In genomic region chr6:110415297-110415916, GRCh38 we compare ENCODE assay signal across 9 cellular contexts. TPM values are rescaled to one million over a fixed set of nuclear protein-coding genes. Genes with fewer than 3 reads are reported as not detected.
DNase-seq lines count a peak whose midpoint lies in the region; ATAC-seq, FAIRE-seq and TF ChIP-seq lines count a peak whose summit lies in the region.
"Had no signal": no experiment of that assay in that cellular context is flagged by ENCODE, and none has a peak within 500 bp of the region (broad histone marks: within the 10 kb centered on the region; RNA-seq: fewer than 3 reads in every experiment).

Gene DDO (minus strand): TSS chr6:110415575. CDS start chr6:110413462, 2,113 bp downstream.

- 4 to 26% methylated on average over 2 to 9 of the region's 10 CpGs for WGBS in gastroesophageal sphincter (ENCODE audit: low coverage in 1 of 2), 2 donors
- WGBS in pancreas, 2 donors = 11 to 15% methylated on average over 10 of the region's 10 CpGs

- no peaks in the 10 kb centered on the region for H3K27me3 ChIP-seq in gastroesophageal sphincter
- H3K27me3 ChIP-seq in pancreas = no peaks in the 10 kb centered on the region

- H3K4me3 ChIP-seq in gastroesophageal sphincter = peak within 1 kb of the TSS; percentile 25 to 45
- H3K4me3 ChIP-seq in pancreas = peak within 1 kb of the TSS in 2 of 4 donors; percentile 27 to 31

- H3K9me3 ChIP-seq in gastroesophageal sphincter (no peaks in the 10 kb centered on the region), pancreas (no peaks in the 10 kb centered on the region)

- TF ChIP-seq EP300 in gastroesophageal sphincter (IDR thresholded peaks at IDR 0.05) = no peak

- TF ChIP-seq POLR2A in gastroesophageal sphincter (IDR thresholded peaks at IDR 0.05) = no peak

- TF ChIP-seq CTCF in gastroesophageal sphincter (IDR thresholded peaks at IDR 0.05) (no peak), pancreas (IDR thresholded peaks at IDR 0.05) (no peak)

- H3K27ac ChIP-seq in gastroesophageal sphincter (peak within 1 kb of the TSS; percentile 6 to 80 (median 75)), pancreas (peak within 1 kb of the TSS; percentile 24 to 84 (median 57))

- no peaks in the 10 kb centered on the region for H3K36me3 ChIP-seq in gastroesophageal sphincter
- H3K36me3 ChIP-seq in pancreas = no peaks in the 10 kb centered on the region

- ATAC-seq in GM21717 (IDR thresholded peaks at IDR 0.05; ENCODE audit: unreplicated experiment) (peak; percentile 56), gastroesophageal sphincter (peak; percentile 87), pancreas (peak; percentile 96 to 98 (median 97)), GM21447 (IDR thresholded peaks at IDR 0.05; ENCODE audit: unreplicated experiment) (no peak)

- peak; percentile 7 for DNase-seq in SW480 (ENCODE audit: low spot score)
- peak; percentile 86 to 97 (median 95) for DNase-seq in pancreas
- no peak for DNase-seq in Kasumi-1 (lab: John Stamatoyannopoulos, UW)
- DNase-seq in activated CD4-positive, alpha-beta T cell treated with anti-CD3 and anti-CD28 coated beads, Interleukin-2, amount 50 U/mL, for 4 hours = no peak
- no peak for DNase-seq in NCI-H1436 (lab: John Stamatoyannopoulos, UW)

- H3K4me1 ChIP-seq in gastroesophageal sphincter = peaks cover 0 to 22% (median 0%) of the 10 kb centered on the region in 3 donors
- H3K4me1 ChIP-seq in pancreas = peaks cover 0 to 14% (median 12%) of the 10 kb centered on the region in 3 donors

- intact Hi-C loops in pancreas (cut with DNase I) = no loop called here

- FAIRE-seq in pancreas (lab: Jason Lieb, UNC) = peak; percentile 5

RNA-seq across cellular contexts. Expression of gene DDO, which starts in this region (rescaled TPM):
- total RNA-seq in gastroesophageal sphincter (1 to 10 TPM; 1.4 to 3.6 (median 2.3) TPM), pancreas (1 to 10 TPM; 1.0 to 3.8 (median 1.4) TPM)
- polyA plus RNA-seq in pancreas = 1 to 10 TPM; 1.2 to 2.2 TPM
- polyA plus RNA-seq: neural cell had no signal

Comparison
In these comparisons a context has a peak if more than half of its experiments do, and no peak if none do; other contexts are left out.
1. DNase-seq: peak in SW480 (single experiment) and pancreas (6 of 6); none in Kasumi-1 (0 of 2), activated CD4-positive, alpha-beta T cell treated with anti-CD3 and anti-CD28 coated beads, Interleukin-2, amount 50 U/mL, for 4 hours (0 of 2) and NCI-H1436 (single experiment).